22 cellular contexts compared by ENCODE assay signal in genomic region chr22:24165673-24166072, GRCh38. TPM values are rescaled to one million over a fixed set of nuclear protein-coding genes. Genes with fewer than 3 reads are reported as not detected.
DNase-seq lines count a peak whose midpoint lies in the region; ATAC-seq, FAIRE-seq and TF ChIP-seq lines count a peak whose summit lies in the region.
"Had no signal": no experiment of that assay in that cellular context is flagged by ENCODE, and none has a peak within 500 bp of the region (broad histone marks: within the 10 kb centered on the region; RNA-seq: fewer than 3 reads in every experiment).

No MANE protein-coding gene starts in this region.

- no peak for ATAC-seq in heart right ventricle
- ATAC-seq in HG02642 (IDR thresholded peaks at IDR 0.05; ENCODE audit: poor library complexity, unreplicated experiment), result no peak
- ATAC-seq: stimulated activated memory B cell treated with anti-CD40 and anti-IgM and Interleukin-4, amounts not matched to agents 10 μg/mL and 1 μg/mL and 100 μg/mL, for 72 hours had no signal

- no peak for FAIRE-seq in RCC 7860 (lab: Jason Lieb, UNC)

- H3K9ac ChIP-seq in stomach smooth muscle (ENCODE audit: low read length in 2 of 2) (no peak overlapping the region), Karpas-422 (ENCODE audit: low read length) (no peak overlapping the region)

- 67 to 91% methylated on average over 5 of the region's 5 CpGs for WGBS in heart right ventricle, 2 donors

- no peaks in the 10 kb centered on the region for H4K20me1 ChIP-seq in Karpas-422 (ENCODE audit: insufficient read depth, low read depth, low read length)

- TF ChIP-seq CTCF in right atrium auricular region (IDR thresholded peaks at IDR 0.05) (no peak), heart right ventricle (IDR thresholded peaks at IDR 0.05) (no peak), foreskin fibroblast (IDR thresholded peaks at IDR 0.05; ENCODE audit: low read depth, low read length) (no peak)

- DNase-seq in right atrium auricular region (ENCODE audit: low spot score) (no peak), heart right ventricle (no peak), RCC 7860 (ENCODE audit: low spot score) (peak; percentile 14), foreskin fibroblast (peak; percentile 27 to 63), Karpas-422 (no peak), NCI-H526 (lab: John Stamatoyannopoulos, UW) (no peak)
- DNase-seq: activated CD4-positive, CD25-positive, alpha-beta regulatory T cell treated with anti-CD3 and anti-CD28 coated beads, Interleukin-2, amount 50 U/mL, for 72 hours; activated CD8-positive, alpha-beta memory T cell treated with anti-CD3 and anti-CD28 coated beads, Interleukin-2, amount 50 U/mL, for 4 hours; activated gamma-delta T cell; CD4-positive, alpha-beta T cell; effector CD4-positive, alpha-beta T cell; immature natural killer cell; MG63; NCI-H1436 treated with DMSO at 0.1 percent for 48 hours; occipital lobe; thyroid gland had no signal

- peaks cover 30% of the 10 kb centered on the region for H3K79me2 ChIP-seq in Karpas-422 (ENCODE audit: low read length)

- intact Hi-C loops in heart right ventricle (cut with DNase I), result loop anchor here in 3 of 10 donors (10.0 kb wide), 2 partner anchors 51 to 161 kb away; partner anchors contain the start of gene GSTT4 (in 2 of the 3)

- no peaks in the 10 kb centered on the region for H3K9me2 ChIP-seq in Karpas-422 (replicated peaks; ENCODE audit: insufficient read depth, low read length)

- H3K27ac ChIP-seq in right atrium auricular region (peak overlapping the region; percentile 91 to 94), heart right ventricle (peak overlapping the region in 3 of 10 donors; percentile 67 to 80 (median 78)), stomach smooth muscle (ENCODE audit: low read length) (peak overlapping the region; percentile 75), Karpas-422 (ENCODE audit: low read length) (no peak overlapping the region)
- H3K27ac ChIP-seq: PC-9, thyroid gland had no signal

- H2AFZ ChIP-seq in Karpas-422 (ENCODE audit: low read length), result no peak overlapping the region
- H2AFZ ChIP-seq: PC-9 had no signal

- H3K36me3 ChIP-seq in right atrium auricular region (peaks cover 39% of the 10 kb centered on the region), heart right ventricle (peaks cover 4 to 95% (median 27%) of the 10 kb centered on the region in 9 donors), stomach smooth muscle (ENCODE audit: control insufficient read depth in 2 of 2, insufficient read depth in 2 of 2, low read length in 2 of 2) (peaks cover 20 to 56% of the 10 kb centered on the region in 2 donors), Karpas-422 (ENCODE audit: insufficient read depth, low read length) (0 out of 2 replicates have a peak, but pooled peaks cover 13% of the 10 kb centered on the region)

- H3K9me3 ChIP-seq in right atrium auricular region, result no peaks in the 10 kb centered on the region
- no peaks in the 10 kb centered on the region for H3K9me3 ChIP-seq in heart right ventricle
- H3K9me3 ChIP-seq in stomach smooth muscle (ENCODE audit: control insufficient read depth in 2 of 2, low read length in 2 of 2), result no peaks in the 10 kb centered on the region
- H3K9me3 ChIP-seq in Karpas-422 (ENCODE audit: low read length), result no peaks in the 10 kb centered on the region
- H3K9me3 ChIP-seq: ascending aorta, heart left ventricle, MG63, thyroid gland had no signal

- no peak overlapping the region for H3K4me2 ChIP-seq in Karpas-422 (ENCODE audit: low read depth, low read length, poor library complexity, severe bottlenecking)
- H3K4me2 ChIP-seq: PC-9 had no signal

- H3K27me3 ChIP-seq in right atrium auricular region, result no peaks in the 10 kb centered on the region
- H3K27me3 ChIP-seq in heart right ventricle, result no peaks in the 10 kb centered on the region
- H3K27me3 ChIP-seq in stomach smooth muscle (ENCODE audit: control insufficient read depth in 1 of 2, insufficient read depth in 2 of 2, low read length in 2 of 2), result no peaks in the 10 kb centered on the region
- no peaks in the 10 kb centered on the region for H3K27me3 ChIP-seq in Karpas-422 (ENCODE audit: low read length)
- H3K27me3 ChIP-seq: ascending aorta, heart left ventricle, MG63, thyroid gland had no signal

- H3K4me1 ChIP-seq in right atrium auricular region (peaks cover 0 to 59% of the 10 kb centered on the region in 2 donors), heart right ventricle (peaks cover 16 to 59% (median 45%) of the 10 kb centered on the region in 9 donors), stomach smooth muscle (ENCODE audit: control insufficient read depth, insufficient read depth, low read length) (peaks cover 62% of the 10 kb centered on the region), Karpas-422 (ENCODE audit: low read length) (peaks cover 33% of the 10 kb centered on the region)

- H3K4me3 ChIP-seq in right atrium auricular region (no peak overlapping the region), heart right ventricle (no peak overlapping the region), foreskin fibroblast (ENCODE audit: low read depth in 1 of 2, low read length in 2 of 2) (no peak overlapping the region), stomach smooth muscle (ENCODE audit: low read length in 2 of 2) (no peak overlapping the region), Karpas-422 (ENCODE audit: low read length) (no peak overlapping the region)
- H3K4me3 ChIP-seq: ascending aorta, heart left ventricle, MG63, PC-9, thyroid gland had no signal

RNA-seq across cellular contexts. Expression of gene SUSD2, which starts 15.6 kb away (rescaled TPM):
- total RNA-seq in right atrium auricular region (1 to 10 TPM; 4.9 to 9.5 TPM), heart right ventricle (1 to 10 TPM in 6 of 10 donors, under 1 TPM in 4; 0.57 to 6.7 (median 1.5) TPM)
- polyA plus RNA-seq in heart right ventricle, result 1 to 10 TPM; 5.4 to 6.5 TPM
- total RNA-seq in Karpas-422 (2014; rRNA removed; shearing (Covaris generic); ENCODE audit: low replicate concordance), result 0.14 and 0.26 TPM in 2 replicates
- total RNA-seq: occipital lobe had no signal

Comparison
In these comparisons a context has a peak if more than half of its experiments do, and no peak if none do; other contexts are left out.
1. DNase-seq: peak in RCC 7860 (single experiment) and foreskin fibroblast (2 of 2); none in right atrium auricular region (single experiment), heart right ventricle (0 of 2), Karpas-422 (single experiment) and NCI-H526 (0 of 2).